ENCODE assay signal across 1 cellular context in genomic region chr1:228393811-228394570, GRCh38.
TF ChIP-seq lines count a peak whose summit lies in the region.

No MANE protein-coding gene starts in this region.

TF ChIP-seq in SK-N-SH, 30 proteins besides CTCF, POLR2A, EP300 and RAD21 (continued from another document):
- TF ChIP-seq USF2 (IDR thresholded peaks at IDR 0.05; ENCODE audit: borderline replicate concordance, low read depth, low read length) (no peak), GABPA (IDR thresholded peaks at IDR 0.05; ENCODE audit: low read depth) (no peak), POLR2AphosphoS5 (IDR thresholded peaks at IDR 0.05; ENCODE audit: low read depth, low read length) (0 out of 2 replicates have a peak, but pooled peaks have one; percentile 19)
